Comparison of ENCODE assay signal across 12 cellular contexts in the genomic region with DNA sequence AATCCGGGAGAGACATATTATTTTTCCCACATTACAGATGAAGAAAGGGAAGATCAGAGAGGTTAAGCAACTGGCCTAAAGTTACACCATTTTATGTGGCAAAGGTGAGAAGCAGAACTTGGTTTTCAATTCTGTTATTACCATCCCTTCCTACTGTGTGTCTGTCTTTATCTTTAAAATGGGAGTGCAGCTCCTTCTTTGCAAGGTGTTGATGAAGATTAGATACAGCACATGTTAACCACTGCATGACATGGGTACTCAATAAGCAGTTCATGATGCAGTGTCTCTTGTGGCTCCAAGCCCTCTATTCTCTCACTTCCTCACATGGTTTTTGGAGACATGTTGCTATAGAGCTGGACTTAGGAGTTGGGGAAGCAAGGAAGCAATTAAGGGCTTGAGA. TPM values are rescaled to one million over a fixed set of nuclear protein-coding genes. Genes with fewer than 3 reads are reported as not detected.
"Had no signal": no experiment of that assay in that cellular context is flagged by ENCODE, and none has a peak within 500 bp of the region (broad histone marks: within the 10 kb centered on the region; RNA-seq: fewer than 3 reads in every experiment).

No MANE protein-coding gene starts in this region.

- FAIRE-seq: H1, H54 had no signal

- H3K36me3 ChIP-seq: HAP-1 had no signal

- H2AFZ ChIP-seq: GM23248, GM23338 had no signal

- H3K9ac ChIP-seq: GM23248 had no signal

- H3K4me1 ChIP-seq: HAP-1 had no signal

- H3K27ac ChIP-seq: GM23248 had no signal

- H3K4me3 ChIP-seq: GM23248, GM23338, HAP-1 had no signal

- H3K4me2 ChIP-seq: GM23338 had no signal

- DNase-seq: GM23248, GOT3, H7, H9, HCEC 1CT, HFFc6 had no signal

- ATAC-seq: GM23338, HCT116 had no signal

- H3K9me3 ChIP-seq: HAP-1 had no signal

RNA-seq across cellular contexts. Expression of a gene that starts 23.1 kb away (rescaled TPM):
- total RNA-seq: GM23248, GM23338, H1, H4, H7, H9, HFFc6 had no signal
- polyA plus RNA-seq: GM23248, GM23338, H1 had no signal
